In genomic region chr5:66171349-66172344, GRCh38 we compare ENCODE assay signal across 10 cellular contexts. TPM values are rescaled to one million over a fixed set of nuclear protein-coding genes. Genes with fewer than 3 reads are reported as not detected.
DNase-seq lines count a peak whose midpoint lies in the region; ATAC-seq and TF ChIP-seq lines count a peak whose summit lies in the region.
"Had no signal": no experiment of that assay in that cellular context is flagged by ENCODE, and none has a peak within 500 bp of the region (broad histone marks: within the 10 kb centered on the region; RNA-seq: fewer than 3 reads in every experiment).

No MANE protein-coding gene starts in this region.

- no peak overlapping the region for H3K4me3 Mint-ChIP-seq in activated naive CD4-positive, alpha-beta T cell treated with anti-CD3 and anti-CD28 coated beads, Interleukin-2, amount 10 ng/mL, durations not matched to agents 7 days and 5 days

- peak; percentile 52 for DNase-seq in A172 (ENCODE audit: low spot score)
- DNase-seq in GM10248 (ENCODE audit: extremely low spot score): peak; percentile 32
- peak; percentile 69 for DNase-seq in activated naive CD4-positive, alpha-beta T cell treated with anti-CD3 and anti-CD28 coated beads, Interleukin-2, amount 10 ng/mL, durations not matched to agents 7 days and 5 days
- peak in 25 of 42 donors; percentile 13 to 79 (median 44) for DNase-seq in head of caudate nucleus
- no peak for DNase-seq in smooth muscle cell (lab: John Stamatoyannopoulos, UW; ENCODE audit: unreplicated experiment)
- DNase-seq in H7: no peak

- H3K4me1 Mint-ChIP-seq in activated naive CD4-positive, alpha-beta T cell treated with anti-CD3 and anti-CD28 coated beads, Interleukin-2, amount 10 ng/mL, durations not matched to agents 7 days and 5 days: peaks cover 34% of the 10 kb centered on the region

- POLR2A ChIA-PET in GM10248 (lab: Yijun Ruan, JAX): no interaction called here

- no peaks in the 10 kb centered on the region for H3K9me3 Mint-ChIP-seq in activated naive CD4-positive, alpha-beta T cell treated with anti-CD3 and anti-CD28 coated beads, Interleukin-2, amount 10 ng/mL, durations not matched to agents 7 days and 5 days

- H3K4me2 ChIP-seq in OCI-LY3 (ENCODE audit: low read length) (no peak overlapping the region), smooth muscle cell (no peak overlapping the region)

- no peaks in the 10 kb centered on the region for H3K27me3 Mint-ChIP-seq in activated naive CD4-positive, alpha-beta T cell treated with anti-CD3 and anti-CD28 coated beads, Interleukin-2, amount 10 ng/mL, durations not matched to agents 7 days and 5 days

- H2AFZ ChIP-seq in OCI-LY3 (ENCODE audit: low read depth, low read length) (no peak overlapping the region), smooth muscle cell (ENCODE audit: low read depth) (no peak overlapping the region)

- H3K36me3 Mint-ChIP-seq in activated naive CD4-positive, alpha-beta T cell treated with anti-CD3 and anti-CD28 coated beads, Interleukin-2, amount 10 ng/mL, durations not matched to agents 7 days and 5 days: peaks cover 49% of the 10 kb centered on the region

- H3K9ac ChIP-seq in OCI-LY3 (ENCODE audit: low read length): no peak overlapping the region
- H3K9ac ChIP-seq in smooth muscle cell (ENCODE audit: low read depth): no peak overlapping the region

- WGBS in smooth muscle cell (ENCODE audit: low lambda C conversion rate): 80% methylated on average over 6 of the region's 6 CpGs

- ATAC-seq in HG02938 (IDR thresholded peaks at IDR 0.05; ENCODE audit: unreplicated experiment): peak; percentile 91

- CTCF ChIA-PET in GM10248 (lab: Yijun Ruan, JAX): interaction anchor here (0.6 to 1.4 kb wide), 6 partner anchors 9 to 135 kb away, joined by 3 to 4 read pairs (median 3); no protein-coding TSS in a partner anchor
- CTCF ChIA-PET in activated naive CD4-positive, alpha-beta T cell treated with anti-CD3 and anti-CD28 coated beads, Interleukin-2, amount 10 ng/mL, durations not matched to agents 7 days and 5 days (lab: Charles Lee): interaction anchor here (0.6 to 1.3 kb wide), 5 partner anchors 9 to 669 kb away, joined by 3 to 13 read pairs (median 4); no protein-coding TSS in a partner anchor

- TF ChIP-seq CTCF in GM10248 (IDR thresholded peaks at IDR 0.05; ENCODE audit: control extremely low read depth, extremely low read depth, low read depth, missing control alignments): peak; percentile 40
- peak; percentile 54 for TF ChIP-seq CTCF in OCI-LY3 (IDR thresholded peaks at IDR 0.05; ENCODE audit: low read depth, low read length)
- TF ChIP-seq CTCF in smooth muscle cell (IDR thresholded peaks at IDR 0.05; ENCODE audit: borderline replicate concordance, insufficient read depth, poor library complexity, severe bottlenecking): peak; percentile 55

- peak overlapping the region; percentile 69 for H3K27ac Mint-ChIP-seq in activated naive CD4-positive, alpha-beta T cell treated with anti-CD3 and anti-CD28 coated beads, Interleukin-2, amount 10 ng/mL, durations not matched to agents 7 days and 5 days

- H3K27me3 ChIP-seq in OCI-LY3 (ENCODE audit: low read depth, low read length) (no peaks in the 10 kb centered on the region), smooth muscle cell (ENCODE audit: low read depth) (no peaks in the 10 kb centered on the region), H7 (ENCODE audit: control insufficient read depth, insufficient read depth, low read length) (no peaks in the 10 kb centered on the region)
- H3K27me3 ChIP-seq: ovary had no signal

- H3K4me1 ChIP-seq in OCI-LY3 (ENCODE audit: low read length) (no peaks in the 10 kb centered on the region), smooth muscle cell (ENCODE audit: low read depth) (no peaks in the 10 kb centered on the region)

- H4K20me1 ChIP-seq in OCI-LY3 (ENCODE audit: insufficient read depth, low read length): 0 out of 2 replicates have a peak, but pooled peaks cover 2% of the 10 kb centered on the region
- peaks cover 30% of the 10 kb centered on the region for H4K20me1 ChIP-seq in smooth muscle cell (ENCODE audit: low read depth)

- H3K4me3 ChIP-seq in OCI-LY3 (ENCODE audit: low read length) (no peak overlapping the region), smooth muscle cell (no peak overlapping the region), H7 (ENCODE audit: insufficient read depth, low read depth, low read length) (no peak overlapping the region)
- H3K4me3 ChIP-seq: ovary had no signal

- intact Hi-C loops in head of caudate nucleus (cut with DNase I): no loop called here

- no peaks in the 10 kb centered on the region for H3K79me2 ChIP-seq in OCI-LY3 (ENCODE audit: low read length)
- H3K79me2 ChIP-seq in smooth muscle cell (ENCODE audit: low read depth): no peaks in the 10 kb centered on the region

- no peak overlapping the region for H3K27ac ChIP-seq in OCI-LY3 (ENCODE audit: low read length)
- H3K27ac ChIP-seq in smooth muscle cell (ENCODE audit: low read depth): peak overlapping the region; percentile 28
- H3K27ac ChIP-seq: HL-60, ovary had no signal

- no peaks in the 10 kb centered on the region for H3F3A ChIP-seq in smooth muscle cell (ENCODE audit: low read depth)

- H3K9me3 ChIP-seq in OCI-LY3 (ENCODE audit: insufficient read depth, low read length): no peaks in the 10 kb centered on the region
- no peaks in the 10 kb centered on the region for H3K9me3 ChIP-seq in smooth muscle cell (replicated peaks; ENCODE audit: low read depth)
- H3K9me3 ChIP-seq: ovary had no signal

- H3K36me3 ChIP-seq in OCI-LY3 (replicated peaks; ENCODE audit: low read depth, low read length) (peaks cover 19% of the 10 kb centered on the region), smooth muscle cell (ENCODE audit: low read depth) (peaks cover 38% of the 10 kb centered on the region), H7 (replicated peaks; ENCODE audit: control insufficient read depth, insufficient read depth, low read length) (no peaks in the 10 kb centered on the region; the same call in none of the 2 replicates)
- H3K36me3 ChIP-seq: ovary had no signal

RNA-seq across cellular contexts. Expression of gene SREK1, which starts 27.5 kb away (rescaled TPM):
- 33.8 and 48.6 TPM in 2 replicates for total RNA-seq in A172 (2014; rRNA removed; shearing (Covaris generic))
- total RNA-seq in smooth muscle cell: 70.9 and 83.7 TPM in 2 replicates
- 31.0 and 43.7 TPM in 2 replicates for polyA plus RNA-seq in smooth muscle cell
- total RNA-seq in H7 (2014; rRNA removed; shearing (Covaris generic)): 21.8 and 41.9 TPM in 2 replicates

Comparison
In these comparisons a context has a peak if more than half of its experiments do, and no peak if none do; other contexts are left out.
1. DNase-seq: peak in A172 (single experiment), GM10248 (single experiment), activated naive CD4-positive, alpha-beta T cell treated with anti-CD3 and anti-CD28 coated beads, Interleukin-2, amount 10 ng/mL, durations not matched to agents 7 days and 5 days (single experiment) and head of caudate nucleus (25 of 42); none in smooth muscle cell (single experiment) and H7 (single experiment).
2. Peak in every context shown above with its lines, with median percentiles within 50 percentile points of each other: CTCF ChIP-seq.